ENCODE assay signal across 25 cellular contexts in the genomic region with DNA sequence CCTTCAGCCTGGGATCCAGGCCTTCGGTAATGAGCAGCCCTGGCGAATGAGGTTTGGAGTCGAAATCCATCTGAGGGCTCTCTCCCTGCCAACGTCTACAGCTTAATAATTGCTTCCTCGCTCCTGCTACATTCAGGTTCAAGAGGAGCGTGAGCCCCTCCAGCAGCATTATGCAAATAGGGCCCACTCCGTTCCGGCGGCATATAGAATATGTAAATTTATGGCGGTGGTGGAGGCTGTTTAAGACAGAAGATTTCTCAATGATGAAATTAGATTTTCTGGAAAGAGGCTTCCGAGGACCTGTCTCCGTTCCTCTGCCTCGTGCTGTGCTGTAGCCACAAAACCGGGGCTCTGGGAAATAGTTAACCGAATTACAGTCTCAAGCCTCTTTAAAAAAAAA.
"Had no signal": no experiment of that assay in that cellular context is flagged by ENCODE, and none has a peak within 500 bp of the region (broad histone marks: within the 10 kb centered on the region; RNA-seq: fewer than 3 reads in every experiment).

No MANE protein-coding gene starts in this region.

- ATAC-seq: left cardiac atrium; left lobe of liver; lower lobe of right lung; naive thymus-derived CD8-positive, alpha-beta T cell; pancreas; right lobe of liver; stimulated activated naive B cell treated with anti-CD40 and anti-IgM and Interleukin-4, amounts not matched to agents 10 μg/mL and 1 μg/mL and 100 μg/mL, for 72 hours; upper lobe of right lung had no signal

- DNase-seq: hippocampal formation; kidney glomerular epithelial cell; left cardiac atrium; lower lobe of right lung; mammary epithelial cell; mesenchymal stem cell; naive thymus-derived CD8-positive, alpha-beta T cell; nucleus accumbens; pancreas; posterior cingulate gyrus; right lobe of liver; stimulated activated CD4-positive, alpha-beta T cell treated with anti-CD3 and anti-CD28 coated beads, Interleukin-12 subunit alpha, Interleukin-12 subunit beta, amount 100 ng/mL, for 4 hours; stimulated activated CD4-positive, alpha-beta T cell treated with anti-CD3 and anti-CD28 coated beads, Interleukin-15, amount 100 ng/mL, for 24 hours; stimulated activated CD4-positive, alpha-beta T cell treated with anti-CD3 and anti-CD28 coated beads, Interleukin-2, amount 100 ng/mL, for 24 hours; stimulated activated CD4-positive, alpha-beta T cell treated with anti-CD3 and anti-CD28 coated beads, Interleukin-4, amount 100 ng/mL, for 1 hour; stimulated activated naive B cell treated with anti-CD40 and anti-IgM and Interleukin-4, amounts not matched to agents 10 μg/mL and 1 μg/mL and 100 μg/mL, for 72 hours; tibial artery; trophoblast cell; upper lobe of right lung had no signal

- H3K4me3 ChIP-seq: lower lobe of right lung, pancreas, prostate gland, right atrium auricular region, right lobe of liver, suprapubic skin, thoracic aorta, tibial artery, upper lobe of right lung had no signal

- H3K4me1 ChIP-seq: lower lobe of right lung, pancreas, prostate gland, right atrium auricular region, right lobe of liver, suprapubic skin, upper lobe of right lung had no signal

- FAIRE-seq: keratinocyte, pancreas had no signal

- H3K27me3 ChIP-seq: right atrium auricular region, right lobe of liver, suprapubic skin, tibial artery, upper lobe of right lung had no signal

- H3K36me3 ChIP-seq: lower lobe of right lung, pancreas, prostate gland, right atrium auricular region, right lobe of liver, suprapubic skin, thoracic aorta, tibial artery, upper lobe of right lung had no signal

- H3K27ac ChIP-seq: lower lobe of right lung, pancreas, prostate gland, right atrium auricular region, right lobe of liver, suprapubic skin, thoracic aorta, tibial artery, upper lobe of right lung had no signal

- H3K9me3 ChIP-seq: lower lobe of right lung, pancreas, prostate gland, right atrium auricular region, right lobe of liver, suprapubic skin, thoracic aorta, tibial artery, upper lobe of right lung had no signal
